Comparison of ENCODE assay signal across 4 cellular contexts in genomic region chr7:6585746-6586432, GRCh38. TPM values are rescaled to one million over a fixed set of nuclear protein-coding genes. Genes with fewer than 3 reads are reported as not detected.
"Had no signal": no experiment of that assay in that cellular context is flagged by ENCODE, and none has a peak within 500 bp of the region (broad histone marks: within the 10 kb centered on the region; RNA-seq: fewer than 3 reads in every experiment).

No MANE protein-coding gene starts in this region.

RNA-seq across cellular contexts. Expression of gene GRID2IP, which starts 34.6 kb away (rescaled TPM):
- total RNA-seq: dermis microvascular lymphatic vessel endothelial cell, glomerular endothelial cell, left ventricle myocardium superior, mesenteric fat pad had no signal
